10 cellular contexts compared by ENCODE assay signal in the genomic region with DNA sequence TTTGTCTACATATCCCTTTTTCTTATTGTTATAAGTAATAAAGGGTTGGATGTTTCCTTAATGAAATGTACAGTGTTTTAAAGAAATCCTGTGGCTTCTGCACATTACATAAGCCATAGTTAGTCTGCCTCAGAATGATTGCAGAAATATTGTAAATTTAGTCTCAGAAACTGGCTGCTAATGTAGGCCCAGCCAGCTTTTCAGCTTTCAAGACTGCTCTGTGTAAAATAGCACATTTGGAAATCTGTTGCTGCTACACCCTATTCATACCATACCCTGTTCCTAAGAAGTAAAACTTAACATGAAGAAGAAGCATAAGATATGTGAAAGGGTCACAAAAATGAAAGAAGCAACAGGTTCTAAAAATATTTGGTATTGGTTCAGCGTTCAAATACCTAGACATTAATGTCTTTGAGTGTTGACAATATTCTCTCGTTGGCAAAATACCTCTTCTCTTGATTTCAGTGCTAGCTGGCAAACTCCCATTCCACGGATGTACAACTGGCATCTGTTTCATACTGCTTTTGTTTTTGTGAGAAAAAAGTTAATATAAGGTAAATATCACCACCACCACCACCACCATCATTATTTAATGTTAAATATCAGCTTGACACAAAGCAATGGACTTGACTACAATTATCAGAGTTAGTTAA. TPM values are rescaled to one million over a fixed set of nuclear protein-coding genes. Genes with fewer than 3 reads are reported as not detected.
A peak's percentile ranks its signal among the peaks of the same experiment; 100 is the strongest.
DNase-seq lines count a peak whose midpoint lies in the region; ATAC-seq and TF ChIP-seq lines count a peak whose summit lies in the region.
"Had no signal": no experiment of that assay in that cellular context is flagged by ENCODE, and none has a peak within 500 bp of the region (broad histone marks: within the 10 kb centered on the region; RNA-seq: fewer than 3 reads in every experiment).

No MANE protein-coding gene starts in this region.

- TF ChIP-seq CTCF in body of pancreas (IDR thresholded peaks at IDR 0.05), result no peak

- H3K36me3 ChIP-seq in body of pancreas (replicated peaks in 1 of 2; ENCODE audit: insufficient read depth in 1 of 2, low read depth in 2 of 2), result no peaks in the 10 kb centered on the region

- no peak for DNase-seq in body of pancreas
- no peak for DNase-seq in DMS114 treated with DMSO at 0.1 percent for 48 hours (lab: John Stamatoyannopoulos, UW; ENCODE audit: unreplicated experiment)
- DNase-seq in right cardiac atrium, result no peak
- DNase-seq in SW480 (ENCODE audit: low spot score), result no peak
- no peak for DNase-seq in T-helper 2 cell
- DNase-seq: left cardiac atrium, posterior cingulate gyrus had no signal

- TF ChIP-seq POLR2A in body of pancreas (IDR thresholded peaks at IDR 0.05), result no peak

- ATAC-seq in GM18508 (IDR thresholded peaks at IDR 0.05; ENCODE audit: insufficient read depth, unreplicated experiment) (peak; percentile 37), GM21515 (IDR thresholded peaks at IDR 0.05; ENCODE audit: unreplicated experiment) (peak; percentile 54), HG03066 (IDR thresholded peaks at IDR 0.05; ENCODE audit: low read depth, unreplicated experiment) (peak; percentile 44), body of pancreas (peak; percentile 31), right cardiac atrium (no peak)
- ATAC-seq: left cardiac atrium had no signal

- intact Hi-C loops in body of pancreas (cut with DNase I), result no loop called here
- intact Hi-C loops in right cardiac atrium (cut with DNase I), result no loop called here

- peaks cover 22% of the 10 kb centered on the region for H3K4me1 ChIP-seq in body of pancreas
- no peaks in the 10 kb centered on the region for H3K4me1 ChIP-seq in right cardiac atrium (ENCODE audit: control insufficient read depth, insufficient read depth, low read length)

- H3K4me3 ChIP-seq in body of pancreas, result no peak overlapping the region
- H3K4me3 ChIP-seq in right cardiac atrium (ENCODE audit: low read length), result no peak overlapping the region

- H3K27ac ChIP-seq in body of pancreas (peak overlapping the region in 3 of 4 donors; percentile 29 to 84 (median 59)), right cardiac atrium (ENCODE audit: low read length) (no peak overlapping the region)

- WGBS in body of pancreas, 2 donors, result 10 to 21% methylated on average over 3 of the region's 3 CpGs
- WGBS in right cardiac atrium, result 45% methylated on average over 3 of the region's 3 CpGs

- H3K9me3 ChIP-seq in body of pancreas (no peaks in the 10 kb centered on the region), right cardiac atrium (ENCODE audit: control insufficient read depth, low read length) (no peaks in the 10 kb centered on the region)

- H3K27me3 ChIP-seq in body of pancreas (no peaks in the 10 kb centered on the region), right cardiac atrium (ENCODE audit: control insufficient read depth, insufficient read depth) (no peaks in the 10 kb centered on the region)

RNA-seq across cellular contexts. Expression of a gene that starts 19.2 kb away (rescaled TPM):
- 10 to 100 TPM; 19.8 to 59.9 TPM for total RNA-seq in body of pancreas
- 100 to 1,000 TPM; 131 to 158 (median 140) TPM for total RNA-seq in right cardiac atrium
- polyA plus RNA-seq in right cardiac atrium, result 63.0 TPM

RNA-seq across cellular contexts. Expression of a gene that starts 21.1 kb away (rescaled TPM):
- total RNA-seq in body of pancreas, result 1 to 10 TPM; 1.6 to 2.0 TPM
- 10 to 100 TPM in 3 of 4 donors, 1 to 10 TPM in 1; 7.5 to 16.6 (median 12.3) TPM for total RNA-seq in right cardiac atrium
- 6.7 TPM for polyA plus RNA-seq in right cardiac atrium

Comparison
In these comparisons a context has a peak if more than half of its experiments do, and no peak if none do; other contexts are left out.
1. ATAC-seq: peak in GM18508 (single experiment), GM21515 (single experiment), HG03066 (single experiment) and body of pancreas (single experiment); none in right cardiac atrium (0 of 2).